In genomic region chr11:61104963-61105362, GRCh38 we compare ENCODE assay signal across 26 cellular contexts. TPM values are rescaled to one million over a fixed set of nuclear protein-coding genes. Genes with fewer than 3 reads are reported as not detected.
A peak's percentile ranks its signal among the peaks of the same experiment; 100 is the strongest.
DNase-seq lines count a peak whose midpoint lies in the region; ATAC-seq lines count a peak whose summit lies in the region.
"Had no signal": no experiment of that assay in that cellular context is flagged by ENCODE, and none has a peak within 500 bp of the region (broad histone marks: within the 10 kb centered on the region; RNA-seq: fewer than 3 reads in every experiment).

No MANE protein-coding gene starts in this region.

- no peak overlapping the region for H3K4me3 Mint-ChIP-seq in activated T-cell treated with anti-CD3 and anti-CD28 coated beads, Interleukin-2, amount 50 U/mL, for 72 hours
- H3K4me3 Mint-ChIP-seq in stimulated activated effector memory CD8-positive, alpha-beta T cell treated with anti-CD3 and anti-CD28 coated beads, Interleukin-12 subunit alpha, Interleukin-12 subunit beta, amount 100 ng/mL, for 72 hours = no peak overlapping the region
- H3K4me3 Mint-ChIP-seq: activated CD4-positive, alpha-beta memory T cell treated with anti-CD3 and anti-CD28 coated beads, Interleukin-2, amount 10 ng/mL, durations not matched to agents 7 days and 5 days; central memory CD8-positive, alpha-beta T cell had no signal

- no peaks in the 10 kb centered on the region for H3K9me3 Mint-ChIP-seq in activated T-cell treated with anti-CD3 and anti-CD28 coated beads, Interleukin-2, amount 50 U/mL, for 72 hours
- no peaks in the 10 kb centered on the region for H3K9me3 Mint-ChIP-seq in stimulated activated effector memory CD8-positive, alpha-beta T cell treated with anti-CD3 and anti-CD28 coated beads, Interleukin-12 subunit alpha, Interleukin-12 subunit beta, amount 100 ng/mL, for 72 hours
- H3K9me3 Mint-ChIP-seq: activated CD4-positive, alpha-beta memory T cell treated with anti-CD3 and anti-CD28 coated beads, Interleukin-2, amount 10 ng/mL, durations not matched to agents 7 days and 5 days; central memory CD8-positive, alpha-beta T cell had no signal

- peak overlapping the region; percentile 39 for H3K27ac Mint-ChIP-seq in activated T-cell treated with anti-CD3 and anti-CD28 coated beads, Interleukin-2, amount 50 U/mL, for 72 hours
- H3K27ac Mint-ChIP-seq in stimulated activated effector memory CD8-positive, alpha-beta T cell treated with anti-CD3 and anti-CD28 coated beads, Interleukin-12 subunit alpha, Interleukin-12 subunit beta, amount 100 ng/mL, for 72 hours = peak overlapping the region; percentile 26
- H3K27ac Mint-ChIP-seq: activated CD4-positive, alpha-beta memory T cell treated with anti-CD3 and anti-CD28 coated beads, Interleukin-2, amount 10 ng/mL, durations not matched to agents 7 days and 5 days had no signal

- H3K27ac ChIP-seq in KOPT-K1 (ENCODE audit: low read depth, low read length, poor library complexity, severe bottlenecking) = peak overlapping the region; percentile 99
- H3K27ac ChIP-seq in effector memory CD4-positive, alpha-beta T cell (ENCODE audit: insufficient read depth, low read length, poor library complexity, severe bottlenecking) = peak overlapping the region; percentile 97
- H3K27ac ChIP-seq: BLaER1, gastroesophageal sphincter, hepatocyte, tibial artery had no signal

- peaks cover 21 to 33% of the 10 kb centered on the region in 2 donors for H3K36me3 Mint-ChIP-seq in activated T-cell treated with anti-CD3 and anti-CD28 coated beads, Interleukin-2, amount 50 U/mL, for 72 hours (ENCODE audit: insufficient read depth in 2 of 2)
- peaks cover 58% of the 10 kb centered on the region for H3K36me3 Mint-ChIP-seq in stimulated activated effector memory CD8-positive, alpha-beta T cell treated with anti-CD3 and anti-CD28 coated beads, Interleukin-12 subunit alpha, Interleukin-12 subunit beta, amount 100 ng/mL, for 72 hours

- no peaks in the 10 kb centered on the region for H3K9me3 ChIP-seq in KOPT-K1 (ENCODE audit: insufficient read depth, low read length, poor library complexity, severe bottlenecking)
- no peaks in the 10 kb centered on the region for H3K9me3 ChIP-seq in effector memory CD4-positive, alpha-beta T cell (ENCODE audit: control insufficient read depth, low read length)
- H3K9me3 ChIP-seq: BLaER1, gastroesophageal sphincter, MG63, tibial artery had no signal

- H3K4me1 Mint-ChIP-seq in activated T-cell treated with anti-CD3 and anti-CD28 coated beads, Interleukin-2, amount 50 U/mL, for 72 hours (ENCODE audit: low read depth) = peaks cover 59% of the 10 kb centered on the region
- peaks cover 58% of the 10 kb centered on the region for H3K4me1 Mint-ChIP-seq in stimulated activated effector memory CD8-positive, alpha-beta T cell treated with anti-CD3 and anti-CD28 coated beads, Interleukin-12 subunit alpha, Interleukin-12 subunit beta, amount 100 ng/mL, for 72 hours

- peaks cover 56% of the 10 kb centered on the region for H3K4me1 ChIP-seq in effector memory CD4-positive, alpha-beta T cell (ENCODE audit: control insufficient read depth, insufficient read depth, low read length, poor library complexity, severe bottlenecking)
- H3K4me1 ChIP-seq: gastroesophageal sphincter, tibial artery had no signal

- no peaks in the 10 kb centered on the region for H3K27me3 Mint-ChIP-seq in activated T-cell treated with anti-CD3 and anti-CD28 coated beads, Interleukin-2, amount 50 U/mL, for 72 hours (ENCODE audit: low read depth)
- H3K27me3 Mint-ChIP-seq: activated CD4-positive, alpha-beta memory T cell treated with anti-CD3 and anti-CD28 coated beads, Interleukin-2, amount 10 ng/mL, durations not matched to agents 7 days and 5 days; central memory CD8-positive, alpha-beta T cell had no signal

- peak overlapping the region; percentile 89 for H3K4me3 ChIP-seq in effector memory CD4-positive, alpha-beta T cell (ENCODE audit: insufficient read depth, low read depth, low read length, poor library complexity, severe bottlenecking)
- H3K4me3 ChIP-seq: BLaER1, gastroesophageal sphincter, hepatocyte, MG63, tibial artery had no signal

- ATAC-seq in activated T-cell treated with anti-CD3 and anti-CD28 coated beads, Interleukin-2, amount 50 U/mL, for 72 hours (replicated peaks in 1 of 2) = no peak
- ATAC-seq in stimulated activated effector memory CD8-positive, alpha-beta T cell treated with anti-CD3 and anti-CD28 coated beads, Interleukin-12 subunit alpha, Interleukin-12 subunit beta, amount 100 ng/mL, for 72 hours = no peak
- ATAC-seq in GM18519 (IDR thresholded peaks at IDR 0.05; ENCODE audit: low FRiP score, unreplicated experiment) = no peak
- ATAC-seq: gastroesophageal sphincter, Panc1 had no signal

- H3K27me3 ChIP-seq in effector memory CD4-positive, alpha-beta T cell (replicated peaks; ENCODE audit: control insufficient read depth, insufficient read depth, low read length, poor library complexity, severe bottlenecking) = no peaks in the 10 kb centered on the region
- H3K27me3 ChIP-seq: BLaER1, gastroesophageal sphincter, hepatocyte, MG63, tibial artery had no signal

- DNase-seq in activated T-cell treated with anti-CD3 and anti-CD28 coated beads, Interleukin-2, amount 50 U/mL, for 72 hours = no peak
- DNase-seq in activated T-cell treated with anti-CD3 and anti-CD28 coated beads, Interleukin-2, amount 50 U/mL, for 48 hours = no peak
- DNase-seq in effector memory CD4-positive, alpha-beta T cell = no peak
- no peak for DNase-seq in stimulated activated effector memory CD8-positive, alpha-beta T cell treated with anti-CD3 and anti-CD28 coated beads, Interleukin-12 subunit alpha, Interleukin-12 subunit beta, amount 100 ng/mL, for 72 hours (ENCODE audit: low spot score in 2 of 2)
- no peak for DNase-seq in NOMO-1 (lab: John Stamatoyannopoulos, UW; ENCODE audit: unreplicated experiment in 2 of 2)
- DNase-seq: activated CD4-positive, alpha-beta memory T cell treated with anti-CD3 and anti-CD28 coated beads, Interleukin-2, amount 10 ng/mL, durations not matched to agents 7 days and 5 days; dermis blood vessel endothelial cell; HCEC 1CT; KBM-7; mesenchymal stem cell; MG63; NCI-H1105 treated with DMSO at 0.1 percent for 48 hours; NCI-H2029; NCI-H524 treated with DMSO at 0.1 percent for 48 hours; nucleus accumbens; SHP77 treated with DMSO at 0.1 percent for 48 hours; tibial artery had no signal

- peaks cover 56% of the 10 kb centered on the region for H3K36me3 ChIP-seq in KOPT-K1 (ENCODE audit: insufficient read depth, low read length)
- H3K36me3 ChIP-seq in effector memory CD4-positive, alpha-beta T cell (ENCODE audit: control insufficient read depth, insufficient read depth, low read length) = peaks cover 27% of the 10 kb centered on the region
- H3K36me3 ChIP-seq: BLaER1, gastroesophageal sphincter, MG63, tibial artery had no signal

RNA-seq across cellular contexts. Expression of gene CD5, which starts 2.7 kb away (rescaled TPM):
- total RNA-seq in activated T-cell treated with anti-CD3 and anti-CD28 coated beads, Interleukin-2, amount 50 U/mL, for 72 hours = 100 to 1,000 TPM; 285 to 317 TPM
- total RNA-seq: Daoy, dermis blood vessel endothelial cell, hepatocyte, pulmonary artery endothelial cell had no signal

RNA-seq across cellular contexts. Expression of gene VPS37C, which starts 56.3 kb away (rescaled TPM):
- total RNA-seq in activated T-cell treated with anti-CD3 and anti-CD28 coated beads, Interleukin-2, amount 50 U/mL, for 72 hours = 10 to 100 TPM; 13.0 to 14.9 TPM
